Comparison of ENCODE assay signal across 1 cellular context in genomic region chr11:13316528-13316961, GRCh38.
TF ChIP-seq lines count a peak whose summit lies in the region.

No MANE protein-coding gene starts in this region.

TF ChIP-seq in IMR-90, 13 proteins besides CTCF, POLR2A, EP300 and RAD21 (continued from another document):
- TF ChIP-seq, protein P1, sequence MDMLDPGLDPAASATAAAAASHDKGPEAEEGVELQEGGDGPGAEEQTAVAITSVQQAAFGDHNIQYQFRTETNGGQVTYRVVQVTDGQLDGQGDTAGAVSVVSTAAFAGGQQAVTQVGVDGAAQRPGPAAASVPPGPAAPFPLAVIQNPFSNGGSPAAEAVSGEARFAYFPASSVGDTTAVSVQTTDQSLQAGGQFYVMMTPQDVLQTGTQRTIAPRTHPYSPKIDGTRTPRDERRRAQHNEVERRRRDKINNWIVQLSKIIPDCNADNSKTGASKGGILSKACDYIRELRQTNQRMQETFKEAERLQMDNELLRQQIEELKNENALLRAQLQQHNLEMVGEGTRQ (IDR thresholded peaks at IDR 0.05; ENCODE audit: low read depth, low read length) = no peak
- no peak for TF ChIP-seq NFE2L2 (IDR thresholded peaks at IDR 0.05; ENCODE audit: low read depth, low read length)
- TF ChIP-seq RFX5 (IDR thresholded peaks at IDR 0.05; ENCODE audit: low read depth, low read length) = no peak
- TF ChIP-seq BHLHE40 (IDR thresholded peaks at IDR 0.05; ENCODE audit: low read depth, low read length) = no peak
- no peak for TF ChIP-seq CEBPB (IDR thresholded peaks at IDR 0.05; ENCODE audit: low read depth, low read length)
- TF ChIP-seq FOS (IDR thresholded peaks at IDR 0.05; ENCODE audit: low read depth, low read length) = no peak
